Comparison of ENCODE assay signal across 8 cellular contexts in genomic region chr10:131900350-131901152, GRCh38. TPM values are rescaled to one million over a fixed set of nuclear protein-coding genes. Genes with fewer than 3 reads are reported as not detected.
A peak's percentile ranks its signal among the peaks of the same experiment; 100 is the strongest.
DNase-seq lines count a peak whose midpoint lies in the region; ATAC-seq and TF ChIP-seq lines count a peak whose summit lies in the region.

TSS of gene PPP2R2D (plus strand) at chr10:131901008. CDS start at chr10:131901149, 141 bp downstream.

- H3K4me3 ChIP-seq in Panc1 (ENCODE audit: low read depth in 2 of 2, low read length in 2 of 2) (peak within 1 kb of the TSS; percentile 55 to 85), esophagus squamous epithelium (peak within 1 kb of the TSS; percentile 63 to 98 (median 92))

- peak; percentile 90 for DNase-seq in DMS153 treated with DMSO at 0.1 percent for 48 hours (lab: John Stamatoyannopoulos, UW; ENCODE audit: unreplicated experiment)
- peak; percentile 38 for DNase-seq in Panc1 (ENCODE audit: low read depth, low spot score)
- DNase-seq in activated T-cell treated with anti-CD3 and anti-CD28 coated beads, Interleukin-2, amount 50 U/mL, for 72 hours, result peak; percentile 96 to 97
- DNase-seq in esophagus squamous epithelium (lab: John Stamatoyannopoulos, UW), result peak; percentile 62
- DNase-seq in myocyte (ENCODE audit: low read depth), result peak; percentile 93
- DNase-seq in stimulated activated CD8-positive, alpha-beta memory T cell treated with anti-CD3 and anti-CD28 coated beads, Interleukin-7, amount 100 ng/mL, for 48 hours (ENCODE audit: extremely low read depth in 1 of 2, low read depth in 1 of 2), result peak; percentile 86 to 92

- ATAC-seq in GM21619 (IDR thresholded peaks at IDR 0.05; ENCODE audit: unreplicated experiment), result peak; percentile 87
- peak; percentile 96 for ATAC-seq in Panc1
- peak; percentile 81 to 84 for ATAC-seq in activated T-cell treated with anti-CD3 and anti-CD28 coated beads, Interleukin-2, amount 50 U/mL, for 72 hours (replicated peaks in 1 of 2)

- intact Hi-C loops in Panc1 (cut with micrococcal nuclease; ENCODE audit: unreplicated experiment) (no loop called here), esophagus squamous epithelium (cut with DNase I) (no loop called here)

- peaks cover 4% of the 10 kb centered on the region; the same call in 1 of the 2 replicates for H3K27me3 ChIP-seq in Panc1 (ENCODE audit: control insufficient read depth, insufficient read depth, low read length)
- H3K27me3 ChIP-seq in esophagus squamous epithelium, result peaks cover 0 to 21% (median 1%) of the 10 kb centered on the region in 4 donors

- peaks cover 64% of the 10 kb centered on the region for H3K4me1 Mint-ChIP-seq in activated T-cell treated with anti-CD3 and anti-CD28 coated beads, Interleukin-2, amount 50 U/mL, for 72 hours (ENCODE audit: low read depth)

- H3K9me3 ChIP-seq in Panc1 (ENCODE audit: control insufficient read depth, insufficient read depth, low read depth, low read length), result no peaks in the 10 kb centered on the region
- no peaks in the 10 kb centered on the region for H3K9me3 ChIP-seq in esophagus squamous epithelium

- peak within 1 kb of the TSS; percentile 88 to 96 for H3K4me3 Mint-ChIP-seq in activated T-cell treated with anti-CD3 and anti-CD28 coated beads, Interleukin-2, amount 50 U/mL, for 72 hours

- peak in 3 of 4 donors; percentile 8 to 87 (median 55) for TF ChIP-seq POLR2A in esophagus squamous epithelium (IDR thresholded peaks at IDR 0.05)

- no peaks in the 10 kb centered on the region for H3K36me3 Mint-ChIP-seq in activated T-cell treated with anti-CD3 and anti-CD28 coated beads, Interleukin-2, amount 50 U/mL, for 72 hours (ENCODE audit: insufficient read depth in 2 of 2)

- in situ Hi-C loops in Panc1 (cut with HindIII; ENCODE audit: low pct_unique_long_range_greater_than_20kb, low sequenced_read_pairs), result no loop called here

- no TSS peak for BruUV-seq in Panc1 (replicated peaks; lab: Mats Ljungman, UMichigan)

- WGBS in esophagus squamous epithelium, 2 donors, result 0 to 3% methylated on average over 1 to 6 of the region's 107 CpGs

- H3K27ac ChIP-seq in Panc1 (ENCODE audit: low read length), result peak within 1 kb of the TSS; percentile 80
- peak within 1 kb of the TSS; percentile 94 to 97 (median 97) for H3K27ac ChIP-seq in esophagus squamous epithelium

- H3K4me1 ChIP-seq in Panc1 (ENCODE audit: control insufficient read depth, insufficient read depth, low read length), result peaks cover 33% of the 10 kb centered on the region
- peaks cover 22 to 52% (median 34%) of the 10 kb centered on the region in 3 donors for H3K4me1 ChIP-seq in esophagus squamous epithelium

- POLR2A ChIA-PET in Panc1 (lab: Charles Lee), result no interaction called here

- CTCF ChIA-PET in Panc1 (lab: Charles Lee), result interaction anchor here (0.5 to 1.5 kb wide), 4 partner anchors 9 to 1243 kb away, joined by 4 to 14 read pairs (median 6); no protein-coding TSS in a partner anchor

- H3K9me3 Mint-ChIP-seq in activated T-cell treated with anti-CD3 and anti-CD28 coated beads, Interleukin-2, amount 50 U/mL, for 72 hours, result no peaks in the 10 kb centered on the region

- 0 out of 2 replicates have a peak, but pooled peaks have one; percentile 24 for TF ChIP-seq EP300 in Ishikawa (IDR thresholded peaks at IDR 0.05; ENCODE audit: borderline replicate concordance)

- peaks cover 11% of the 10 kb centered on the region for H3K27me3 Mint-ChIP-seq in activated T-cell treated with anti-CD3 and anti-CD28 coated beads, Interleukin-2, amount 50 U/mL, for 72 hours (ENCODE audit: low read depth)

- H3K36me3 ChIP-seq in Panc1 (ENCODE audit: control insufficient read depth, insufficient read depth, low read length), result no peaks in the 10 kb centered on the region
- peaks cover 0 to 2% (median 0%) of the 10 kb centered on the region in 3 donors for H3K36me3 ChIP-seq in esophagus squamous epithelium

- TF ChIP-seq RAD21 in Ishikawa (IDR thresholded peaks at IDR 0.05; ENCODE audit: low read depth), result no peak

- H3K27ac Mint-ChIP-seq in activated T-cell treated with anti-CD3 and anti-CD28 coated beads, Interleukin-2, amount 50 U/mL, for 72 hours, result peak within 1 kb of the TSS; percentile 96

- TF ChIP-seq CTCF in Panc1 (IDR thresholded peaks at IDR 0.05) (no peak), esophagus squamous epithelium (IDR thresholded peaks at IDR 0.05) (no peak)

TF ChIP-seq in Ishikawa, 13 proteins besides CTCF, POLR2A, EP300 and RAD21:
- peak; percentile 56; the same call in 1 of the 2 replicates for TF ChIP-seq USF1 (IDR thresholded peaks at IDR 0.05)
- peak; percentile 10; the same call in 1 of the 2 replicates for TF ChIP-seq TCF12 (IDR thresholded peaks at IDR 0.05; ENCODE audit: low read depth)
- TF ChIP-seq CREB1 (IDR thresholded peaks at IDR 0.05; ENCODE audit: low read depth), result peak; percentile 72
- TF ChIP-seq NFIC (IDR thresholded peaks at IDR 0.05), result no peak
- TF ChIP-seq ZBTB7A (IDR thresholded peaks at IDR 0.05; ENCODE audit: low read depth), result peak; percentile 93
- no peak for TF ChIP-seq TEAD4 (IDR thresholded peaks at IDR 0.05)
- TF ChIP-seq YY1 (IDR thresholded peaks at IDR 0.05; ENCODE audit: low read depth), result peak; percentile 95
- TF ChIP-seq, protein P1, sequence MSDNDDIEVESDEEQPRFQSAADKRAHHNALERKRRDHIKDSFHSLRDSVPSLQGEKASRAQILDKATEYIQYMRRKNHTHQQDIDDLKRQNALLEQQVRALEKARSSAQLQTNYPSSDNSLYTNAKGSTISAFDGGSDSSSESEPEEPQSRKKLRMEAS (IDR thresholded peaks at IDR 0.05), result peak; percentile 73
- peak; percentile 39; the same call in 1 of the 2 replicates for TF ChIP-seq TAF1 (IDR thresholded peaks at IDR 0.05; ENCODE audit: low read depth)
- no peak for TF ChIP-seq FOXM1 (IDR thresholded peaks at IDR 0.05; ENCODE audit: borderline replicate concordance, low read depth)
- peak; percentile 93 for TF ChIP-seq EGR1 (IDR thresholded peaks at IDR 0.05)
- no peak for TF ChIP-seq CEBPB (IDR thresholded peaks at IDR 0.05)
- TF ChIP-seq, protein P2, sequence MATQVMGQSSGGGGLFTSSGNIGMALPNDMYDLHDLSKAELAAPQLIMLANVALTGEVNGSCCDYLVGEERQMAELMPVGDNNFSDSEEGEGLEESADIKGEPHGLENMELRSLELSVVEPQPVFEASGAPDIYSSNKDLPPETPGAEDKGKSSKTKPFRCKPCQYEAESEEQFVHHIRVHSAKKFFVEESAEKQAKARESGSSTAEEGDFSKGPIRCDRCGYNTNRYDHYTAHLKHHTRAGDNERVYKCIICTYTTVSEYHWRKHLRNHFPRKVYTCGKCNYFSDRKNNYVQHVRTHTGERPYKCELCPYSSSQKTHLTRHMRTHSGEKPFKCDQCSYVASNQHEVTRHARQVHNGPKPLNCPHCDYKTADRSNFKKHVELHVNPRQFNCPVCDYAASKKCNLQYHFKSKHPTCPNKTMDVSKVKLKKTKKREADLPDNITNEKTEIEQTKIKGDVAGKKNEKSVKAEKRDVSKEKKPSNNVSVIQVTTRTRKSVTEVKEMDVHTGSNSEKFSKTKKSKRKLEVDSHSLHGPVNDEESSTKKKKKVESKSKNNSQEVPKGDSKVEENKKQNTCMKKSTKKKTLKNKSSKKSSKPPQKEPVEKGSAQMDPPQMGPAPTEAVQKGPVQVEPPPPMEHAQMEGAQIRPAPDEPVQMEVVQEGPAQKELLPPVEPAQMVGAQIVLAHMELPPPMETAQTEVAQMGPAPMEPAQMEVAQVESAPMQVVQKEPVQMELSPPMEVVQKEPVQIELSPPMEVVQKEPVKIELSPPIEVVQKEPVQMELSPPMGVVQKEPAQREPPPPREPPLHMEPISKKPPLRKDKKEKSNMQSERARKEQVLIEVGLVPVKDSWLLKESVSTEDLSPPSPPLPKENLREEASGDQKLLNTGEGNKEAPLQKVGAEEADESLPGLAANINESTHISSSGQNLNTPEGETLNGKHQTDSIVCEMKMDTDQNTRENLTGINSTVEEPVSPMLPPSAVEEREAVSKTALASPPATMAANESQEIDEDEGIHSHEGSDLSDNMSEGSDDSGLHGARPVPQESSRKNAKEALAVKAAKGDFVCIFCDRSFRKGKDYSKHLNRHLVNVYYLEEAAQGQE (IDR thresholded peaks at IDR 0.05; ENCODE audit: low read depth), result no peak

RNA-seq across cellular contexts. Expression of gene PPP2R2D, which starts in this region (rescaled TPM):
- total RNA-seq in Panc1 (2021; ENCODE audit: unreplicated experiment) (41.0 TPM), esophagus squamous epithelium (10 to 100 TPM; 18.6 to 27.5 (median 22.1) TPM), myocyte (14.4 and 29.6 TPM in 2 replicates)
- 37.4 TPM for polyA plus RNA-seq in Panc1 (2012; ENCODE audit: insufficient read length)
- total RNA-seq in activated T-cell treated with anti-CD3 and anti-CD28 coated beads, Interleukin-2, amount 50 U/mL, for 72 hours, result 10 to 100 TPM; 32.5 to 40.7 TPM
- polyA plus RNA-seq in myocyte (2012), result 25.7 TPM

Comparison
In these comparisons a context has a peak if more than half of its experiments do, and no peak if none do; other contexts are left out.
1. Peak in every context shown above with its lines: DNase-seq, ATAC-seq, H3K4me3 ChIP-seq and H3K27ac ChIP-seq.
2. DNase-seq: peak in every context shown above with its lines; median percentile 96 in activated T-cell treated with anti-CD3 and anti-CD28 coated beads, Interleukin-2, amount 50 U/mL, for 72 hours; 93 in myocyte; 90 in DMS153 treated with DMSO at 0.1 percent for 48 hours; 89 in stimulated activated CD8-positive, alpha-beta memory T cell treated with anti-CD3 and anti-CD28 coated beads, Interleukin-7, amount 100 ng/mL, for 48 hours; 62 in esophagus squamous epithelium; 38 in Panc1.